Comparison of ENCODE assay signal across 16 cellular contexts in the genomic region with DNA sequence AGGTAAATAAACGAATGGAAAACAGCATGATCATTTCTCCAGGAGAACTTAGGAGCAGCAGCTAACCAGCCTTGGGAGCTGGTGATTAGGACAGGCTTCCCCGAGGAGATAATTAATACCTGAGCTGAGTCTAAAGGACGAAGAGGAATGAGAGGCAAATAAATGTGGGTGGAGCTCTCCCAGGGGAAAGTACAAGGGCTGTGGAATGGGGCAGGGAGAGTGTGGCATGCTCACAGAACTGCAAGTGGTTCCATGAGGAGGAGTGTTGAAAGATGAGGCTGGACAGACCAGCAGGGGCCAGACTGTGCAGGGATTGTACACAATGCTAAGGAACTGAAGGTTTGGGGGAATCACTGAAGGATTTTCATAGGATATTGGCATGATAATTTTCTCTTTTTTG. TPM values are rescaled to one million over a fixed set of nuclear protein-coding genes. Genes with fewer than 3 reads are reported as not detected.
A peak's percentile ranks its signal among the peaks of the same experiment; 100 is the strongest.
DNase-seq lines count a peak whose midpoint lies in the region; ATAC-seq and TF ChIP-seq lines count a peak whose summit lies in the region.
"Had no signal": no experiment of that assay in that cellular context is flagged by ENCODE, and none has a peak within 500 bp of the region (broad histone marks: within the 10 kb centered on the region; RNA-seq: fewer than 3 reads in every experiment).

No MANE protein-coding gene starts in this region.

- H3K9me3 ChIP-seq in Peyer's patch (no peaks in the 10 kb centered on the region), left lung (no peaks in the 10 kb centered on the region), upper lobe of right lung (no peaks in the 10 kb centered on the region)

- peak; percentile 14 for DNase-seq in NCI-H748 (lab: John Stamatoyannopoulos, UW; ENCODE audit: unreplicated experiment)
- DNase-seq in NCI-H748 treated with DMSO at 0.1 percent for 48 hours (lab: John Stamatoyannopoulos, UW): no peak
- peak in 1 of 3 donors; percentile 79 for DNase-seq in Peyer's patch
- DNase-seq in left lung: no peak
- DNase-seq in upper lobe of right lung: no peak
- DNase-seq in HK-2 (ENCODE audit: unreplicated experiment): no peak
- no peak for DNase-seq in NCI-H128 (lab: John Stamatoyannopoulos, UW; ENCODE audit: unreplicated experiment)
- no peak for DNase-seq in SKM-1 (lab: John Stamatoyannopoulos, UW; ENCODE audit: unreplicated experiment)
- DNase-seq: CD4-positive, CD25-positive, alpha-beta regulatory T cell; EL; KBM-7; NCI-H146; NCI-H345; PC-3 had no signal

- TF ChIP-seq CTCF in Peyer's patch (IDR thresholded peaks at IDR 0.05) (peak in 1 of 6 experiments; percentile 20), left lung (IDR thresholded peaks at IDR 0.05) (no peak), upper lobe of right lung (IDR thresholded peaks at IDR 0.05) (no peak)

- H3K4me3 ChIP-seq in Peyer's patch (no peak overlapping the region), left lung (no peak overlapping the region), upper lobe of right lung (no peak overlapping the region)
- H3K4me3 ChIP-seq: GM23338 had no signal

- peak in 1 of 2 donors; percentile 36 for TF ChIP-seq POLR2A in Peyer's patch (IDR thresholded peaks at IDR 0.05)

- H3K4me1 ChIP-seq in Peyer's patch: peaks cover 0 to 15% (median 1%) of the 10 kb centered on the region in 4 donors
- peaks cover 0 to 3% of the 10 kb centered on the region in 2 donors for H3K4me1 ChIP-seq in left lung
- H3K4me1 ChIP-seq in upper lobe of right lung: peaks cover 4% of the 10 kb centered on the region

- intact Hi-C loops in left lung (cut with DNase I): no loop called here
- intact Hi-C loops in upper lobe of right lung (cut with DNase I): no loop called here

- no peaks in the 10 kb centered on the region for H3K36me3 ChIP-seq in Peyer's patch
- H3K36me3 ChIP-seq in left lung: no peaks in the 10 kb centered on the region
- H3K36me3 ChIP-seq in upper lobe of right lung: no peaks in the 10 kb centered on the region

- peak; percentile 73 for ATAC-seq in left lung
- peak; percentile 67 for ATAC-seq in upper lobe of right lung
- ATAC-seq: GM23338, PC-3 had no signal

- peak overlapping the region in 3 of 4 donors; percentile 19 to 77 (median 52) for H3K27ac ChIP-seq in Peyer's patch
- no peak overlapping the region for H3K27ac ChIP-seq in left lung
- H3K27ac ChIP-seq in upper lobe of right lung: no peak overlapping the region
- H3K27ac ChIP-seq: 22Rv1 had no signal

- H3K27me3 ChIP-seq in Peyer's patch: no peaks in the 10 kb centered on the region
- H3K27me3 ChIP-seq in left lung: peaks cover 0 to 7% of the 10 kb centered on the region in 2 donors
- no peaks in the 10 kb centered on the region for H3K27me3 ChIP-seq in upper lobe of right lung

RNA-seq across cellular contexts. Expression of gene TLCD5, which starts 14.2 kb away (rescaled TPM):
- 1 to 10 TPM; 1.4 to 3.1 (median 2.2) TPM for total RNA-seq in Peyer's patch
- total RNA-seq in left lung: 1 to 10 TPM; 5.2 to 6.9 TPM
- total RNA-seq in upper lobe of right lung: 4.2 TPM

RNA-seq across cellular contexts. Expression of gene ARHGEF12, which starts 25.3 kb away (rescaled TPM):
- total RNA-seq in Peyer's patch (100 to 1,000 TPM; 102 to 122 (median 107) TPM), left lung (100 to 1,000 TPM; 101 to 109 TPM), upper lobe of right lung (132 TPM)

Comparison
In these comparisons a context has a peak if more than half of its experiments do, and no peak if none do; other contexts are left out.
1. H3K27ac ChIP-seq: peak in Peyer's patch (3 of 4); none in left lung (0 of 2) and upper lobe of right lung (single experiment).